ENCODE assay signal across 8 cellular contexts in the genomic region with DNA sequence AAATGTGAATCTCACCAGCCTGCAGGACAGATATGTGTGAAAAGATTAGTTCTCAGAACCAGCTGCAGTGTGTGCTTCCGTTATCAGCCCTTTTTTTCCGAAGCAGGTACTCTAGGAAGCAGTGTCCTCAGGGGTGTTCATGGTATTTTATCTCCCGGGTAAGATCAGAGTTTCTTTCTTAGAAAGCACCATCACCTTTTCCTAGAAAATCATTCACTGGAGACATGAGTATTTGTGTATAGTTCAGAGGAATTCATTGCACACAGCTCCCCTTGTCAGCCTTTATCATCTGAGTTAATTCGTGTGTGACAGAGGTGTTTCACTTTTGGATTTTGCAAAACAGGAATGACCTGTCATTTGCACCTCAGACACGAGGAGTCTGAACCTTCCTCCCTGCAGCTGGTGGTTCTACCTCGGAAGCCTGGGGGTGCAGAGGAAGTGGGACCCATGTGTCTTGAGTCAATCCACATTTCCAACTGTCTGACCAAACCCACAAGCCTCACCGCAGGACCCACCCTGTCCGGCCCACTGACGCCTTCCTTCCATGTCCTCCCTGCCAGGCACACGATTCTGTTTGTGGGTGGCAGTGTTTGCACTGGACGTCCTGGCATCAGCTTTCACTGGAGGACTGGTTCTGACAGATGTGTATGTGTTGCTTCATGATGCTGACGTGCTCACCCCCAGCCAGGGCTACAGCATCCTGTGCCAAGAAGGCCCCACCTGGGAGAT.
DNase-seq lines count a peak whose midpoint lies in the region; ATAC-seq lines count a peak whose summit lies in the region.

No MANE protein-coding gene starts in this region.

- H2BK12ac ChIP-seq in mesenchymal stem cell (ENCODE audit: low read length in 2 of 2), result no peak overlapping the region

- H4K8ac ChIP-seq in mesenchymal stem cell (ENCODE audit: low read length), result peak overlapping the region; percentile 12

- peak overlapping the region in 1 of 2 experiments; percentile 5 for H3K18ac ChIP-seq in mesenchymal stem cell (ENCODE audit: low read depth in 1 of 2, low read length in 2 of 2)

- H2BK5ac ChIP-seq in mesenchymal stem cell (ENCODE audit: low read depth, low read length, poor library complexity, severe bottlenecking), result no peak overlapping the region

- no peaks in the 10 kb centered on the region for H3K9me3 ChIP-seq in mesenchymal stem cell (ENCODE audit: control insufficient read depth, low read length)

- no peak overlapping the region for H3K4me2 ChIP-seq in mesenchymal stem cell (ENCODE audit: low read length, poor library complexity, severe bottlenecking)

- H3K9ac ChIP-seq in mesenchymal stem cell (ENCODE audit: low read length), result no peak overlapping the region

- H2BK120ac ChIP-seq in mesenchymal stem cell (ENCODE audit: low read depth, low read length), result no peak overlapping the region

- H3K4me3 ChIP-seq in mesenchymal stem cell (ENCODE audit: insufficient read depth in 1 of 2, low read depth in 1 of 2, low read length in 2 of 2), result no peak overlapping the region

- H3K79me1 ChIP-seq in mesenchymal stem cell (replicated peaks; ENCODE audit: low read length, poor library complexity, severe bottlenecking), result no peaks in the 10 kb centered on the region

- no peak overlapping the region for H3K27ac ChIP-seq in mesenchymal stem cell (ENCODE audit: low read length, poor library complexity, severe bottlenecking)
- H3K27ac ChIP-seq in substantia nigra (ENCODE audit: low read depth, low read length, poor library complexity, severe bottlenecking), result no peak overlapping the region

- H3K36me3 ChIP-seq in mesenchymal stem cell (ENCODE audit: control insufficient read depth in 1 of 2, insufficient read depth in 2 of 2, low read depth in 1 of 2, low read length in 2 of 2), result peaks cover 53 to 66% of the 10 kb centered on the region in 2 experiments

- no peak overlapping the region for H3K23ac ChIP-seq in mesenchymal stem cell (ENCODE audit: low read length in 2 of 2)

- no peaks in the 10 kb centered on the region for H3K27me3 ChIP-seq in mesenchymal stem cell (ENCODE audit: control insufficient read depth in 1 of 2, insufficient read depth in 1 of 2, low read length in 2 of 2)

- H3K4ac ChIP-seq in mesenchymal stem cell (ENCODE audit: low read depth in 1 of 2, low read length in 2 of 2), result no peak overlapping the region

- whole genome bisulfite sequencing in mesenchymal stem cell, result 95% methylated on average over 11 of the region's 12 CpGs

- H3K4me1 ChIP-seq in mesenchymal stem cell (ENCODE audit: control insufficient read depth, insufficient read depth, low read depth, low read length), result peaks cover 4% of the 10 kb centered on the region

- no peak overlapping the region for H3K14ac ChIP-seq in mesenchymal stem cell (ENCODE audit: low read length in 2 of 2)

- ATAC-seq in GM18519 (IDR thresholded peaks at IDR 0.05; ENCODE audit: low FRiP score, unreplicated experiment) (peak; percentile 44), HG02973 (IDR thresholded peaks at IDR 0.05; ENCODE audit: unreplicated experiment) (peak; percentile 72)

- H2AK5ac ChIP-seq in mesenchymal stem cell (ENCODE audit: low read length, severe bottlenecking), result no peak overlapping the region

- DNase-seq in activated CD4-positive, CD25-positive, alpha-beta regulatory T cell (lab: John Stamatoyannopoulos, UW), result peak in 3 of 4 experiments; percentile 11 to 62 (median 57)
- no peak for DNase-seq in mesenchymal stem cell
- DNase-seq in T-helper 9 cell, result no peak
- DNase-seq in retina, result no peak
- no peak for DNase-seq in NCI-H774 (lab: John Stamatoyannopoulos, UW)
- DNase-seq in substantia nigra (lab: John Stamatoyannopoulos, UW), result no peak

- H2BK15ac ChIP-seq in mesenchymal stem cell (ENCODE audit: low read depth, poor library complexity, severe bottlenecking), result no peak overlapping the region

- H2AFZ ChIP-seq in mesenchymal stem cell (ENCODE audit: low read depth, low read length), result no peak overlapping the region

- peak overlapping the region; percentile 41 for H4K91ac ChIP-seq in mesenchymal stem cell (ENCODE audit: low read length)

Comparison
In these comparisons a context has a peak if more than half of its experiments do, and no peak if none do; other contexts are left out.
1. DNase-seq: peak in activated CD4-positive, CD25-positive, alpha-beta regulatory T cell (3 of 4); none in mesenchymal stem cell (single experiment), T-helper 9 cell (single experiment), retina (single experiment), NCI-H774 (single experiment) and substantia nigra (0 of 49).